ENCODE assay signal across 23 cellular contexts in the genomic region with DNA sequence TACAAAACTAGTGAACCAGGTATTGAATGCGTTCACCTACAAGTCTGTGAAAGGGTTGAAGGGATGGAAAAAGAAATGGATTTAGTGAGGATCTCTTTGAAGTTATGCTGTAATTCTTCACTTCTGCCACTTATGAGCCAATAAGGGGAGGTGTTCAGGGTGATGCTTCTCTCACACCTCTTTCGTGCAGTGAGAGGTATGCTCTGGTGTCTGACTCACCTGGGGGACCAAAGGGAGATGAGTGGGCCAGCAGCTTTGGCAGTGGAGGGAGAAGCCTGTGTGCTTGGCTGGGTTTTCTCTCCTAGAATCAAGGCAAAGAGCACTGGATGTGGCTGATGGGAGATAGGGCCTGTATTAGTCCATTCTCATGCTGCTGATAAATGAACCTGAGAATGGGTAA.
"Had no signal": no experiment of that assay in that cellular context is flagged by ENCODE, and none has a peak within 500 bp of the region (broad histone marks: within the 10 kb centered on the region; RNA-seq: fewer than 3 reads in every experiment).

No MANE protein-coding gene starts in this region.

- FAIRE-seq: endothelial cell of umbilical vein, frontal cortex had no signal

- DNase-seq: dermis blood vessel endothelial cell; effector memory CD4-positive, alpha-beta T cell; erythroblast; esophagus squamous epithelium; head of caudate nucleus; natural killer cell; nucleus accumbens; stimulated activated CD4-positive, alpha-beta T cell treated with anti-CD3 and anti-CD28 coated beads, Interleukin-12 subunit alpha, Interleukin-12 subunit beta, amount 100 ng/mL, for 4 hours; stimulated activated CD4-positive, alpha-beta T cell treated with anti-CD3 and anti-CD28 coated beads, Interleukin-1b, Interleukin-23, amount 100 ng/mL, for 48 hours; stimulated activated CD4-positive, alpha-beta T cell treated with anti-CD3 and anti-CD28 coated beads, Interleukin-4, amount 100 ng/mL, for 1 hour; stimulated activated naive CD4-positive, alpha-beta T cell treated with Interleukin-2 at 50 U/mL for 16 hours; stomach; thyroid gland; trophoblast cell had no signal

- ATAC-seq: left lobe of liver; natural killer cell; sciatic nerve; stimulated activated effector memory CD8-positive, alpha-beta T cell treated with anti-CD3 and anti-CD28 coated beads, Interleukin-12 subunit alpha, Interleukin-12 subunit beta, amount 100 ng/mL, for 72 hours had no signal

- H3K9me3 Mint-ChIP-seq: memory B cell; natural killer cell; stimulated activated effector memory CD8-positive, alpha-beta T cell treated with anti-CD3 and anti-CD28 coated beads, Interleukin-12 subunit alpha, Interleukin-12 subunit beta, amount 100 ng/mL, for 72 hours had no signal

- H3K36me3 Mint-ChIP-seq: memory B cell, natural killer cell had no signal

- H3K27ac ChIP-seq: coronary artery, esophagus squamous epithelium, prostate gland, right atrium auricular region, stomach, thyroid gland had no signal

- H3K27me3 Mint-ChIP-seq: memory B cell had no signal

- H3K27ac Mint-ChIP-seq: memory B cell; natural killer cell; stimulated activated effector memory CD8-positive, alpha-beta T cell treated with anti-CD3 and anti-CD28 coated beads, Interleukin-12 subunit alpha, Interleukin-12 subunit beta, amount 100 ng/mL, for 72 hours had no signal

- H3K4me1 Mint-ChIP-seq: memory B cell; stimulated activated effector memory CD8-positive, alpha-beta T cell treated with anti-CD3 and anti-CD28 coated beads, Interleukin-12 subunit alpha, Interleukin-12 subunit beta, amount 100 ng/mL, for 72 hours had no signal

- H3K4me1 ChIP-seq: esophagus squamous epithelium, prostate gland, right atrium auricular region, stomach, thyroid gland had no signal

- H3K27me3 ChIP-seq: esophagus squamous epithelium, right atrium auricular region, stomach, thyroid gland had no signal

- H3K4me3 Mint-ChIP-seq: memory B cell; natural killer cell; stimulated activated effector memory CD8-positive, alpha-beta T cell treated with anti-CD3 and anti-CD28 coated beads, Interleukin-12 subunit alpha, Interleukin-12 subunit beta, amount 100 ng/mL, for 72 hours had no signal
